ENCODE assay signal across 24 cellular contexts in genomic region chr4:99843413-99843812, GRCh38. TPM values are rescaled to one million over a fixed set of nuclear protein-coding genes. Genes with fewer than 3 reads are reported as not detected.
A peak's percentile ranks its signal among the peaks of the same experiment; 100 is the strongest.
DNase-seq lines count a peak whose midpoint lies in the region; ATAC-seq and TF ChIP-seq lines count a peak whose summit lies in the region.
"Had no signal": no experiment of that assay in that cellular context is flagged by ENCODE, and none has a peak within 500 bp of the region (broad histone marks: within the 10 kb centered on the region; RNA-seq: fewer than 3 reads in every experiment).

No MANE protein-coding gene starts in this region.

- no peaks in the 10 kb centered on the region for H3K36me3 ChIP-seq in HCT116 (ENCODE audit: control insufficient read depth in 1 of 2, insufficient read depth in 2 of 2, low read length in 2 of 2)
- H3K36me3 ChIP-seq in naive thymus-derived CD4-positive, alpha-beta T cell (ENCODE audit: control insufficient read depth in 2 of 3, insufficient read depth in 3 of 3, low read length in 3 of 3), result peaks cover 0 to 4% (median 0%) of the 10 kb centered on the region in 3 experiments
- H3K36me3 ChIP-seq in suprapubic skin, result no peaks in the 10 kb centered on the region

- no peaks in the 10 kb centered on the region for H3K9me3 ChIP-seq in CD4-positive, alpha-beta T cell (ENCODE audit: control insufficient read depth, low read length)
- no peaks in the 10 kb centered on the region for H3K9me3 ChIP-seq in HCT116 (ENCODE audit: control insufficient read depth in 1 of 2, insufficient read depth in 1 of 2, low read depth in 1 of 2, low read length in 2 of 2)
- H3K9me3 ChIP-seq in naive thymus-derived CD4-positive, alpha-beta T cell (ENCODE audit: control insufficient read depth in 2 of 3, low read length in 3 of 3), result no peaks in the 10 kb centered on the region
- H3K9me3 ChIP-seq in suprapubic skin, result no peaks in the 10 kb centered on the region
- H3K9me3 ChIP-seq: A549, SK-N-SH had no signal

- no peaks in the 10 kb centered on the region for H3K27me3 Mint-ChIP-seq in activated T-cell treated with anti-CD3 and anti-CD28 coated beads, Interleukin-2, amount 50 U/mL, for 72 hours (ENCODE audit: low read depth)
- no peaks in the 10 kb centered on the region for H3K27me3 Mint-ChIP-seq in activated T-cell treated with anti-CD3 and anti-CD28 coated beads, Interleukin-2, amount 50 U/mL, for 4 hours (ENCODE audit: low read depth)
- H3K27me3 Mint-ChIP-seq in CD4-positive, alpha-beta T cell, result no peaks in the 10 kb centered on the region
- H3K27me3 Mint-ChIP-seq in naive thymus-derived CD4-positive, alpha-beta T cell, result no peaks in the 10 kb centered on the region
- H3K27me3 Mint-ChIP-seq: B cell had no signal

- CTCF ChIA-PET in CD4-positive, alpha-beta T cell (lab: Charles Lee), result interaction anchor here (0.8 kb wide), 1 partner anchor 10 kb away, joined by 3 read pairs; no protein-coding TSS in a partner anchor
- CTCF ChIA-PET in HCT116 (lab: Charles Lee), result no interaction called here
- CTCF ChIA-PET in naive thymus-derived CD4-positive, alpha-beta T cell (lab: Charles Lee), result no interaction called here

- no peak overlapping the region for H3K9ac ChIP-seq in HCT116 (ENCODE audit: low read length)
- H3K9ac ChIP-seq: SK-N-SH had no signal

- H2AFZ ChIP-seq in HCT116 (ENCODE audit: low read depth, low read length, poor library complexity, severe bottlenecking), result peak overlapping the region; percentile 5
- H2AFZ ChIP-seq: PC-9 had no signal

- no peak for TF ChIP-seq CTCF in CD4-positive, alpha-beta T cell (IDR thresholded peaks at IDR 0.05)
- TF ChIP-seq CTCF in HCT116 (IDR thresholded peaks at IDR 0.05 in 2 of 3, conservative IDR thresholded peaks at IDR 0.05 in 1 of 3; ENCODE audit: borderline replicate concordance in 1 of 3, insufficient read depth in 1 of 3, low read depth in 2 of 3, low read length in 2 of 3) (no peak), suprapubic skin (IDR thresholded peaks at IDR 0.05) (no peak)

- H3K27ac Mint-ChIP-seq in activated T-cell treated with anti-CD3 and anti-CD28 coated beads, Interleukin-2, amount 50 U/mL, for 72 hours, result peak overlapping the region; percentile 72
- peak overlapping the region; percentile 86 for H3K27ac Mint-ChIP-seq in CD4-positive, alpha-beta T cell
- H3K27ac Mint-ChIP-seq in naive thymus-derived CD4-positive, alpha-beta T cell, result peak overlapping the region in 8 of 9 donors; percentile 16 to 95 (median 52)
- H3K27ac Mint-ChIP-seq: B cell had no signal

- no peaks in the 10 kb centered on the region for H3K9me3 Mint-ChIP-seq in activated T-cell treated with anti-CD3 and anti-CD28 coated beads, Interleukin-2, amount 50 U/mL, for 72 hours
- no peaks in the 10 kb centered on the region for H3K9me3 Mint-ChIP-seq in activated T-cell treated with anti-CD3 and anti-CD28 coated beads, Interleukin-2, amount 50 U/mL, for 4 hours
- H3K9me3 Mint-ChIP-seq in CD4-positive, alpha-beta T cell, result no peaks in the 10 kb centered on the region
- H3K9me3 Mint-ChIP-seq in naive thymus-derived CD4-positive, alpha-beta T cell, result no peaks in the 10 kb centered on the region

- H3K4me1 Mint-ChIP-seq in activated T-cell treated with anti-CD3 and anti-CD28 coated beads, Interleukin-2, amount 50 U/mL, for 72 hours (ENCODE audit: low read depth), result peaks cover 66% of the 10 kb centered on the region
- peaks cover 51% of the 10 kb centered on the region for H3K4me1 Mint-ChIP-seq in activated T-cell treated with anti-CD3 and anti-CD28 coated beads, Interleukin-2, amount 50 U/mL, for 4 hours (ENCODE audit: low read depth)
- H3K4me1 Mint-ChIP-seq in CD4-positive, alpha-beta T cell (ENCODE audit: low read depth), result peaks cover 38% of the 10 kb centered on the region
- H3K4me1 Mint-ChIP-seq in naive thymus-derived CD4-positive, alpha-beta T cell, result peaks cover 29 to 65% (median 48%) of the 10 kb centered on the region in 7 donors

- no peak for TF ChIP-seq EP300 in suprapubic skin (IDR thresholded peaks at IDR 0.05)

- no peak overlapping the region for H3K27ac ChIP-seq in CD4-positive, alpha-beta T cell (ENCODE audit: low read depth, low read length)
- no peak overlapping the region for H3K27ac ChIP-seq in HCT116 (ENCODE audit: low read depth, low read length)
- peak overlapping the region; percentile 8 for H3K27ac ChIP-seq in naive thymus-derived CD4-positive, alpha-beta T cell (ENCODE audit: low read depth, low read length)
- no peak overlapping the region for H3K27ac ChIP-seq in suprapubic skin
- H3K27ac ChIP-seq: A549, PC-9, RWPE1 had no signal

- no peak for TF ChIP-seq RAD21 in HCT116 (IDR thresholded peaks at IDR 0.05; ENCODE audit: low read depth)

- POLR2A ChIA-PET in CD4-positive, alpha-beta T cell (lab: Charles Lee), result interaction anchor here (0.6 to 5.1 kb wide), 3 partner anchors 11 to 27 kb away, joined by 3 to 35 read pairs (median 4); partner anchors contain the start of gene DAPP1
- POLR2A ChIA-PET in HCT116 (lab: Charles Lee), result no interaction called here
- POLR2A ChIA-PET in naive thymus-derived CD4-positive, alpha-beta T cell (lab: Charles Lee), result no interaction called here

- H3K79me2 ChIP-seq in HCT116 (ENCODE audit: insufficient read depth, low read length), result no peaks in the 10 kb centered on the region

- H3K4me3 ChIP-seq in HCT116 (replicated peaks in 1 of 2; ENCODE audit: low read depth in 1 of 2, low read length in 2 of 2), result no peak overlapping the region
- H3K4me3 ChIP-seq in naive thymus-derived CD4-positive, alpha-beta T cell (ENCODE audit: low read length), result no peak overlapping the region
- H3K4me3 ChIP-seq in suprapubic skin, result no peak overlapping the region
- H3K4me3 ChIP-seq: A549, PC-9 had no signal

- no peak for DNase-seq in activated T-cell treated with anti-CD3 and anti-CD28 coated beads, Interleukin-2, amount 50 U/mL, for 72 hours
- no peak for DNase-seq in activated T-cell treated with anti-CD3 and anti-CD28 coated beads, Interleukin-2, amount 50 U/mL, for 4 hours
- no peak for DNase-seq in CD4-positive, alpha-beta T cell
- DNase-seq in HCT116 (ENCODE audit: low read depth, low spot score), result no peak
- DNase-seq in naive thymus-derived CD4-positive, alpha-beta T cell, result no peak
- DNase-seq in suprapubic skin (ENCODE audit: low spot score in 2 of 2), result no peak
- DNase-seq: COR-L47, DMS79, NCI-H1105, NCI-H146, NCI-H2029, NCI-H226, NCI-H510A treated with DMSO at 0.1 percent for 48 hours, NCI-H748 treated with DMSO at 0.1 percent for 48 hours, PC-9, SIG-M5, SK-N-SH had no signal

- no peak for ATAC-seq in activated T-cell treated with anti-CD3 and anti-CD28 coated beads, Interleukin-2, amount 50 U/mL, for 72 hours (replicated peaks in 1 of 2)
- ATAC-seq in activated T-cell treated with anti-CD3 and anti-CD28 coated beads, Interleukin-2, amount 50 U/mL, for 4 hours, result no peak
- no peak for ATAC-seq in CD4-positive, alpha-beta T cell (ENCODE audit: poor library complexity)
- ATAC-seq in HCT116 (no peak), HG03097 (IDR thresholded peaks at IDR 0.05; ENCODE audit: low FRiP score, unreplicated experiment) (no peak)
- ATAC-seq in naive thymus-derived CD4-positive, alpha-beta T cell, result no peak
- ATAC-seq: A549 had no signal

- no TSS peak for BruUV-seq in HCT116 (replicated peaks; lab: Mats Ljungman, UMichigan)

- intact Hi-C loops in CD4-positive, alpha-beta T cell (cut with DNase I, micrococcal nuclease), result loop anchor here in 1 of 2 experiments (5.0 kb wide), 1 partner anchor 39 kb away; no protein-coding TSS in a partner anchor
- intact Hi-C loops in HCT116 (cut with micrococcal nuclease), result no loop called here
- intact Hi-C loops in naive thymus-derived CD4-positive, alpha-beta T cell (cut with micrococcal nuclease), result no loop called here

- H4K20me1 ChIP-seq in HCT116 (ENCODE audit: insufficient read depth), result no peaks in the 10 kb centered on the region

- no peak overlapping the region for H3K4me2 ChIP-seq in HCT116 (ENCODE audit: low read length)
- H3K4me2 ChIP-seq: A549, PC-9, SK-N-SH had no signal

- H3K4me1 ChIP-seq in HCT116 (ENCODE audit: control insufficient read depth in 1 of 2, insufficient read depth in 2 of 2, low read length in 2 of 2) (peaks cover 0 to 12% of the 10 kb centered on the region in 2 experiments; a peak in 2 of 4 replicates), suprapubic skin (no peaks in the 10 kb centered on the region)
- H3K4me1 ChIP-seq in naive thymus-derived CD4-positive, alpha-beta T cell (ENCODE audit: control insufficient read depth in 2 of 2, insufficient read depth in 2 of 2, low read length in 2 of 2), result peaks cover 0 to 27% of the 10 kb centered on the region in 2 donors
- H3K4me1 ChIP-seq: A549 had no signal

- no peak overlapping the region for H3K4me3 Mint-ChIP-seq in activated T-cell treated with anti-CD3 and anti-CD28 coated beads, Interleukin-2, amount 50 U/mL, for 72 hours
- no peak overlapping the region for H3K4me3 Mint-ChIP-seq in activated T-cell treated with anti-CD3 and anti-CD28 coated beads, Interleukin-2, amount 50 U/mL, for 4 hours
- no peak overlapping the region for H3K4me3 Mint-ChIP-seq in CD4-positive, alpha-beta T cell
- H3K4me3 Mint-ChIP-seq in naive thymus-derived CD4-positive, alpha-beta T cell, result no peak overlapping the region
- H3K4me3 Mint-ChIP-seq: B cell, CD14-positive monocyte had no signal

- peaks cover 5% of the 10 kb centered on the region; the same call in 1 of the 2 replicates for H3K9me2 ChIP-seq in HCT116 (ENCODE audit: insufficient read depth)
- H3K9me2 ChIP-seq: SK-N-SH had no signal

- RAD21 ChIA-PET in HCT116 (lab: Charles Lee; ENCODE audit: low non-redundant PET in 1 of 2, low total read pairs in 2 of 2, uncharacterized antibody in 2 of 2, unreplicated experiment in 2 of 2), result no interaction called here

- no peak for TF ChIP-seq POLR2A in HCT116 (IDR thresholded peaks at IDR 0.05; ENCODE audit: borderline replicate concordance, extremely low read depth, insufficient read depth, insufficient read length)
- no peak for TF ChIP-seq POLR2A in suprapubic skin (IDR thresholded peaks at IDR 0.05)

- H3K36me3 Mint-ChIP-seq in activated T-cell treated with anti-CD3 and anti-CD28 coated beads, Interleukin-2, amount 50 U/mL, for 72 hours (ENCODE audit: insufficient read depth in 2 of 2), result peaks cover 10 to 28% of the 10 kb centered on the region in 2 donors
- H3K36me3 Mint-ChIP-seq in activated T-cell treated with anti-CD3 and anti-CD28 coated beads, Interleukin-2, amount 50 U/mL, for 4 hours (ENCODE audit: insufficient read depth), result peaks cover 25% of the 10 kb centered on the region
- peaks cover 48% of the 10 kb centered on the region for H3K36me3 Mint-ChIP-seq in CD4-positive, alpha-beta T cell (ENCODE audit: low read depth)
- H3K36me3 Mint-ChIP-seq in naive thymus-derived CD4-positive, alpha-beta T cell, result peaks cover 0 to 44% (median 35%) of the 10 kb centered on the region in 5 donors

- H3K27me3 ChIP-seq in CD4-positive, alpha-beta T cell (ENCODE audit: control insufficient read depth, insufficient read depth, low read length), result no peaks in the 10 kb centered on the region
- H3K27me3 ChIP-seq in HCT116 (ENCODE audit: insufficient read depth, low read length), result no peaks in the 10 kb centered on the region
- H3K27me3 ChIP-seq in naive thymus-derived CD4-positive, alpha-beta T cell (ENCODE audit: control insufficient read depth in 2 of 2, insufficient read depth in 2 of 2, low read length in 2 of 2), result no peaks in the 10 kb centered on the region
- no peaks in the 10 kb centered on the region for H3K27me3 ChIP-seq in suprapubic skin

RNA-seq across cellular contexts. Expression of gene DAPP1, which starts 26.8 kb away (rescaled TPM):
- total RNA-seq in activated T-cell treated with anti-CD3 and anti-CD28 coated beads, Interleukin-2, amount 50 U/mL, for 72 hours, result 10 to 100 TPM; 40.7 to 48.1 TPM
- total RNA-seq in activated T-cell treated with anti-CD3 and anti-CD28 coated beads, Interleukin-2, amount 50 U/mL, for 4 hours, result 10 to 100 TPM; 25.7 to 33.0 (median 30.7) TPM
- total RNA-seq in CD4-positive, alpha-beta T cell, result 1 to 10 TPM; 8.3 to 9.1 TPM
- total RNA-seq in HCT116 (2021; ENCODE audit: unreplicated experiment) (0.76 TPM), suprapubic skin (10 to 100 TPM; 14.6 to 52.2 (median 25.7) TPM)
- 0.80 and 1.4 TPM in 2 replicates for polyA plus RNA-seq in HCT116 (2012)
- total RNA-seq in naive thymus-derived CD4-positive, alpha-beta T cell, result 10 to 100 TPM; 10.9 to 49.6 (median 20.7) TPM
- 10 to 100 TPM; 17.7 to 23.2 TPM for polyA plus RNA-seq in naive thymus-derived CD4-positive, alpha-beta T cell
- total RNA-seq: H4, LHCN-M2 had no signal
- polyA plus RNA-seq: SK-N-SH had no signal

RNA-seq across cellular contexts. Expression of gene LAMTOR3, which starts 50.8 kb away (rescaled TPM):
- total RNA-seq in activated T-cell treated with anti-CD3 and anti-CD28 coated beads, Interleukin-2, amount 50 U/mL, for 72 hours, result 10 to 100 TPM; 20.7 to 23.3 TPM
- 10 to 100 TPM; 37.0 to 39.7 (median 37.7) TPM for total RNA-seq in activated T-cell treated with anti-CD3 and anti-CD28 coated beads, Interleukin-2, amount 50 U/mL, for 4 hours
- 10 to 100 TPM; 32.0 to 32.8 TPM for total RNA-seq in CD4-positive, alpha-beta T cell
- total RNA-seq in HCT116 (2021; ENCODE audit: unreplicated experiment) (21.0 TPM), suprapubic skin (10 to 100 TPM; 34.4 to 49.5 (median 39.3) TPM)
- 6.0 and 8.5 TPM in 2 replicates for polyA plus RNA-seq in HCT116 (2012)
- 10 to 100 TPM; 20.1 to 32.6 (median 27.4) TPM for total RNA-seq in naive thymus-derived CD4-positive, alpha-beta T cell
- 10 to 100 TPM; 36.5 to 37.0 TPM for polyA plus RNA-seq in naive thymus-derived CD4-positive, alpha-beta T cell
